In genomic region chr12:57110189-57111045, GRCh38 we compare ENCODE assay signal across 8 cellular contexts. TPM values are rescaled to one million over a fixed set of nuclear protein-coding genes. Genes with fewer than 3 reads are reported as not detected.
DNase-seq lines count a peak whose midpoint lies in the region; ATAC-seq and TF ChIP-seq lines count a peak whose summit lies in the region.

No MANE protein-coding gene starts in this region.

- H3K79me1 ChIP-seq in IMR-90 (ENCODE audit: low read depth in 1 of 2, low read length in 2 of 2), result peaks cover 22 to 57% of the 10 kb centered on the region in 2 experiments

- peaks cover 46% of the 10 kb centered on the region for H3K4me1 Mint-ChIP-seq in activated B cell treated with CpG ODN at 0.5 μM for 24 hours

- 0 out of 2 replicates have a peak overlapping the region, but pooled peaks have one; percentile 10 for H2BK20ac ChIP-seq in IMR-90 (ENCODE audit: low read depth, low read length)

- peak overlapping the region; percentile 99 for H3K4me2 ChIP-seq in BLaER1
- H3K4me2 ChIP-seq in IMR-90 (ENCODE audit: low read depth, low read length), result peak overlapping the region; percentile 93

- H3K23ac ChIP-seq in IMR-90 (ENCODE audit: low read depth, low read length), result peak overlapping the region; percentile 80

- H3K27me3 Mint-ChIP-seq in activated B cell treated with CpG ODN at 0.5 μM for 24 hours, result no peaks in the 10 kb centered on the region

- H3K4me3 Mint-ChIP-seq in activated B cell treated with CpG ODN at 0.5 μM for 24 hours, result peak overlapping the region; percentile 100

- peak overlapping the region; percentile 86 for H2AFZ ChIP-seq in IMR-90 (replicated peaks; ENCODE audit: low read length, poor library complexity)

- H3K36me3 Mint-ChIP-seq in activated B cell treated with CpG ODN at 0.5 μM for 24 hours (ENCODE audit: low read depth), result peaks cover 60% of the 10 kb centered on the region

- H3K14ac ChIP-seq in IMR-90 (replicated peaks; ENCODE audit: low read depth, low read length), result peak overlapping the region; percentile 99

- peak; percentile 58 for ATAC-seq in GM19452 (IDR thresholded peaks at IDR 0.05; ENCODE audit: unreplicated experiment)
- peak; percentile 38 for ATAC-seq in IMR-90 (ENCODE audit: low read depth)
- ATAC-seq in activated B cell treated with CpG ODN at 0.5 μM for 24 hours (ENCODE audit: low read depth), result peak; percentile 67
- peak; percentile 44 to 56 (median 48) for ATAC-seq in right lobe of liver

- no peak for TF ChIP-seq CTCF in IMR-90 (conservative IDR thresholded peaks at IDR 0.05; ENCODE audit: low read depth, low read length)
- no peak for TF ChIP-seq CTCF in activated B cell treated with CpG ODN at 0.5 μM for 24 hours (IDR thresholded peaks at IDR 0.05)
- no peak for TF ChIP-seq CTCF in right lobe of liver (IDR thresholded peaks at IDR 0.05)

- H2AK9ac ChIP-seq in IMR-90 (replicated peaks; ENCODE audit: low read depth, low read length, poor library complexity), result peak overlapping the region; percentile 99

- H3K9me3 Mint-ChIP-seq in activated B cell treated with CpG ODN at 0.5 μM for 24 hours, result no peaks in the 10 kb centered on the region

- TF ChIP-seq RAD21 in IMR-90 (IDR thresholded peaks at IDR 0.05; ENCODE audit: low read length), result no peak

- peak overlapping the region; percentile 95 for H3K9ac ChIP-seq in BLaER1
- peak overlapping the region; percentile 93 for H3K9ac ChIP-seq in IMR-90 (ENCODE audit: low read depth, low read length)

- CTCF ChIA-PET in IMR-90 (lab: Yijun Ruan, JAX), result interaction anchor here (0.8 to 2.9 kb wide), 4 partner anchors 11 to 41 kb away, joined by 3 to 24 read pairs (median 8); no protein-coding TSS in a partner anchor
- CTCF ChIA-PET in activated B cell treated with CpG ODN at 0.5 μM for 24 hours (lab: Charles Lee), result interaction anchor here (1.5 to 3.9 kb wide), 15 partner anchors 12 to 596 kb away, joined by 4 to 368 read pairs (median 12); partner anchors contain the start of genes NEMP1 and ZBTB39

- TSS peak; percentile 71 for BruUV-seq in IMR-90 (replicated peaks; lab: Mats Ljungman, UMichigan)

- peak overlapping the region; percentile 97 for H3K4ac ChIP-seq in IMR-90 (ENCODE audit: low read depth, low read length)

- peak overlapping the region; percentile 86 for H2BK120ac ChIP-seq in IMR-90 (ENCODE audit: low read depth, low read length)

- DNase-seq in IMR-90 (peak; percentile 37), activated B cell treated with CpG ODN at 0.5 μM for 24 hours (peak; percentile 70), right lobe of liver (peak; percentile 79 to 86 (median 83)), NCI-H748 treated with DMSO at 0.1 percent for 48 hours (lab: John Stamatoyannopoulos, UW) (no peak)
- DNase-seq in stimulated activated CD8-positive, alpha-beta memory T cell treated with anti-CD3 and anti-CD28 coated beads, Interleukin-15, amount 100 ng/mL, for 1 hour (ENCODE audit: low read depth), result peak; percentile 42

- H3K27me3 ChIP-seq in BLaER1 (no peaks in the 10 kb centered on the region), IMR-90 (ENCODE audit: control insufficient read depth, insufficient read depth, low read length) (no peaks in the 10 kb centered on the region), right lobe of liver (no peaks in the 10 kb centered on the region)

- H3K27ac ChIP-seq in BLaER1 (peak overlapping the region; percentile 93), IMR-90 (ENCODE audit: insufficient read depth, low read length) (peak overlapping the region; percentile 94), cingulate gyrus (ENCODE audit: low read depth, low read length) (peak overlapping the region; percentile 99), right lobe of liver (peak overlapping the region; percentile 93 to 100 (median 100))

- H3K27ac Mint-ChIP-seq in activated B cell treated with CpG ODN at 0.5 μM for 24 hours, result peak overlapping the region; percentile 98

- intact Hi-C loops in IMR-90 (cut with micrococcal nuclease), result loop anchor here (1.0 to 5.0 kb wide), 3 partner anchors 17 to 132 kb away; no protein-coding TSS in a partner anchor
- intact Hi-C loops in activated B cell treated with CpG ODN at 0.5 μM for 24 hours (cut with micrococcal nuclease), result loop anchor here (1.0 kb wide), 5 partner anchors 16 to 984 kb away; partner anchors contain the start of gene NACA
- intact Hi-C loops in right lobe of liver (cut with DNase I), result loop anchor here in 1 of 2 donors (5.0 kb wide), 1 partner anchor 43 kb away; no protein-coding TSS in a partner anchor

- in situ Hi-C loops in IMR-90 (cut with MboI; ENCODE audit: low sequenced_read_pairs), result loop anchor here (5.0 kb wide), 2 partner anchors 43 to 103 kb away; partner anchors contain the start of gene ZBTB39

- peak overlapping the region; percentile 90 for H2BK5ac ChIP-seq in IMR-90 (ENCODE audit: low read depth, low read length, poor library complexity, severe bottlenecking)

- TF ChIP-seq POLR2A in IMR-90 (IDR thresholded peaks at IDR 0.05; ENCODE audit: low read depth, low read length) (no peak), right lobe of liver (IDR thresholded peaks at IDR 0.05) (no peak)

- H2AK5ac ChIP-seq in IMR-90 (ENCODE audit: low read depth, low read length), result peak overlapping the region; percentile 99

- dilution Hi-C loops in IMR-90 (cut with HindIII; ENCODE audit: low sequenced_read_pairs, unreplicated experiment), result no loop called here

- H4K5ac ChIP-seq in IMR-90 (ENCODE audit: low read depth, low read length), result peak overlapping the region; percentile 90

- peak overlapping the region; percentile 82 for H3K18ac ChIP-seq in IMR-90 (ENCODE audit: low read depth, low read length)

- H3K4me1 ChIP-seq in BLaER1 (peaks cover 35% of the 10 kb centered on the region), IMR-90 (ENCODE audit: control insufficient read depth, insufficient read depth, low read length) (0 out of 2 replicates have a peak, but pooled peaks cover 2% of the 10 kb centered on the region), right lobe of liver (peaks cover 0 to 24% (median 3%) of the 10 kb centered on the region in 4 donors)

- H4K91ac ChIP-seq in IMR-90 (ENCODE audit: insufficient read depth, low read depth, low read length), result peak overlapping the region; percentile 97

- H3K9me3 ChIP-seq in BLaER1, result no peaks in the 10 kb centered on the region
- H3K9me3 ChIP-seq in IMR-90 (ENCODE audit: control insufficient read depth, insufficient read depth, low read length), result no peaks in the 10 kb centered on the region
- H3K9me3 ChIP-seq in right lobe of liver, result no peaks in the 10 kb centered on the region

- peak overlapping the region; percentile 94 for H3K4me3 ChIP-seq in BLaER1
- H3K4me3 ChIP-seq in IMR-90 (ENCODE audit: insufficient read depth, low read depth, low read length), result peak overlapping the region; percentile 64
- H3K4me3 ChIP-seq in right lobe of liver, result peak overlapping the region; percentile 63 to 66 (median 66)

- peak overlapping the region; percentile 85 to 97 for H4K8ac ChIP-seq in IMR-90 (ENCODE audit: low read depth in 2 of 2, low read length in 2 of 2)

- H3K36me3 ChIP-seq in BLaER1 (peaks cover 35% of the 10 kb centered on the region), IMR-90 (ENCODE audit: control insufficient read depth, insufficient read depth, low read length) (peaks cover 21% of the 10 kb centered on the region), right lobe of liver (peaks cover 0 to 19% (median 9%) of the 10 kb centered on the region in 4 donors)

- WGBS in IMR-90 (ENCODE audit: extremely low coverage in 2 of 2, insufficient read length in 1 of 2), 2 experiments, result 0% methylated on average over 1 of the region's 27 CpGs; no CpG with 5 or more reads in 1 of the 2 experiments
- WGBS in right lobe of liver (ENCODE audit: insufficient coverage, low coverage, low lambda C conversion rate, missing lambda C conversion rate), result 0% methylated on average over 13 of the region's 27 CpGs

- POLR2A ChIA-PET in IMR-90 (lab: Charles Lee; ENCODE audit: unreplicated experiment) (interaction anchor here (1.1 to 2.1 kb wide), 6 partner anchors 13 to 31 kb away, joined by 3 to 12 read pairs (median 7); partner anchors contain the start of genes LRP1, NAB2 and NEMP1), activated B cell treated with CpG ODN at 0.5 μM for 24 hours (lab: Charles Lee) (interaction anchor here (0.5 to 17.0 kb wide), 31 partner anchors 11 to 1652 kb away, joined by 3 to 692 read pairs (median 9); partner anchors contain the start of genes LRP1, NAB2, NACA and NEMP1)

- peak overlapping the region; percentile 93 for H3K56ac ChIP-seq in IMR-90 (ENCODE audit: extremely low read depth, insufficient read depth, low read length)

- H4K20me1 ChIP-seq in BLaER1, result peaks cover 47% of the 10 kb centered on the region
- peaks cover 15% of the 10 kb centered on the region for H4K20me1 ChIP-seq in IMR-90 (ENCODE audit: insufficient read depth, low read length)

- peak overlapping the region; percentile 89; the same call in 2 of the 3 replicates for H2BK15ac ChIP-seq in IMR-90 (ENCODE audit: low read depth, low read length)

- H3K9me1 ChIP-seq in IMR-90 (ENCODE audit: insufficient read depth, low read length), result peaks cover 4% of the 10 kb centered on the region

RNA-seq across cellular contexts. Expression of gene STAT6, which starts 0.7 kb away (rescaled TPM):
- total RNA-seq in IMR-90 (2012; rRNA removed) (38.9 and 43.4 TPM in 2 replicates), activated B cell treated with CpG ODN at 0.5 μM for 24 hours (635 and 745 TPM in 2 replicates), right lobe of liver (100 to 1,000 TPM in 3 of 6 experiments, 10 to 100 TPM in 3; 61.8 to 108 (median 94.7) TPM)
- 88.8 and 96.9 TPM in 2 replicates for polyA plus RNA-seq in IMR-90 (2012; rRNA removed)
- polyA plus RNA-seq in IMR-90 (2012; cell fraction: cytosol; rRNA removed), result 44.8 and 69.4 TPM in 2 replicates
- polyA plus RNA-seq in IMR-90 (2012; cell fraction: nucleus; rRNA removed; ENCODE audit: low replicate concordance), result 334 and 370 TPM in 2 replicates

RNA-seq across cellular contexts. Expression of gene LRP1, which starts 17.9 kb away (rescaled TPM):
- 73.1 and 75.5 TPM in 2 replicates for total RNA-seq in IMR-90 (2012; rRNA removed)
- polyA plus RNA-seq in IMR-90 (2012; rRNA removed), result 142 and 155 TPM in 2 replicates
- 119 and 250 TPM in 2 replicates for polyA plus RNA-seq in IMR-90 (2012; cell fraction: cytosol; rRNA removed)
- polyA plus RNA-seq in IMR-90 (2012; cell fraction: nucleus; rRNA removed; ENCODE audit: low replicate concordance), result 252 and 565 TPM in 2 replicates
- 0.56 and 0.95 TPM in 2 replicates for total RNA-seq in activated B cell treated with CpG ODN at 0.5 μM for 24 hours
- 100 to 1,000 TPM; 268 to 387 (median 301) TPM for total RNA-seq in right lobe of liver

RNA-seq across cellular contexts. Expression of gene NAB2, which starts 21.5 kb away (rescaled TPM):
- total RNA-seq in IMR-90 (2012; rRNA removed) (68.3 and 68.8 TPM in 2 replicates), activated B cell treated with CpG ODN at 0.5 μM for 24 hours (20.4 and 22.1 TPM in 2 replicates), right lobe of liver (10 to 100 TPM in 2 of 6 experiments, 1 to 10 TPM in 4; 6.1 to 13.1 (median 8.9) TPM)
- polyA plus RNA-seq in IMR-90 (2012; rRNA removed), result 65.1 and 65.2 TPM in 2 replicates
- 52.2 and 62.3 TPM in 2 replicates for polyA plus RNA-seq in IMR-90 (2012; cell fraction: cytosol; rRNA removed)
- polyA plus RNA-seq in IMR-90 (2012; cell fraction: nucleus; rRNA removed; ENCODE audit: low replicate concordance), result 73.8 and 87.3 TPM in 2 replicates

RNA-seq across cellular contexts. Expression of gene NEMP1, which starts 31.8 kb away (rescaled TPM):
- total RNA-seq in IMR-90 (2012; rRNA removed) (10.9 and 14.7 TPM in 2 replicates), activated B cell treated with CpG ODN at 0.5 μM for 24 hours (23.0 and 27.6 TPM in 2 replicates), right lobe of liver (1 to 10 TPM; 3.8 to 6.2 (median 4.8) TPM)
- 7.2 and 8.9 TPM in 2 replicates for polyA plus RNA-seq in IMR-90 (2012; rRNA removed)
- polyA plus RNA-seq in IMR-90 (2012; cell fraction: cytosol; rRNA removed), result 1.2 and 2.3 TPM in 2 replicates
- polyA plus RNA-seq in IMR-90 (2012; cell fraction: nucleus; rRNA removed; ENCODE audit: low replicate concordance), result 3.6 and 28.5 TPM in 2 replicates

RNA-seq across cellular contexts. Expression of gene LRP1-AS, which starts 37.0 kb away (rescaled TPM):
- total RNA-seq in IMR-90 (2012; rRNA removed) (not detected in 2 replicates), activated B cell treated with CpG ODN at 0.5 μM for 24 hours (not detected in 2 replicates), right lobe of liver (not detected)
- not detected in 2 replicates for polyA plus RNA-seq in IMR-90 (2012; rRNA removed)
- polyA plus RNA-seq in IMR-90 (2012; cell fraction: cytosol; rRNA removed), result not detected in 2 replicates
- not detected in 2 replicates for polyA plus RNA-seq in IMR-90 (2012; cell fraction: nucleus; rRNA removed; ENCODE audit: low replicate concordance)

Comparison
In these comparisons a context has a peak if more than half of its experiments do, and no peak if none do; other contexts are left out.
1. RNA of gene LRP1, which starts 17.9 kb away (total RNA-seq): 268 to 387 TPM in right lobe of liver and 73.1 to 75.5 TPM in IMR-90; 0.56 to 0.95 TPM in activated B cell treated with CpG ODN at 0.5 μM for 24 hours; every median in the first group is over 10 times any median in the second.
2. Peak in every context shown above with its lines, with median percentiles within 50 percentile points of each other: H3K27ac ChIP-seq, H3K4me3 ChIP-seq and ATAC-seq.